Comparison of ENCODE assay signal across 8 cellular contexts in genomic region chr2:191635333-191636234, GRCh38. TPM values are rescaled to one million over a fixed set of nuclear protein-coding genes. Genes with fewer than 3 reads are reported as not detected.
DNase-seq lines count a peak whose midpoint lies in the region; ATAC-seq and TF ChIP-seq lines count a peak whose summit lies in the region.

No MANE protein-coding gene starts in this region.

- H3K9me3 Mint-ChIP-seq in activated CD8-positive, alpha-beta memory T cell treated with anti-CD3 and anti-CD28 coated beads, Interleukin-2, amount 10 ng/mL, durations not matched to agents 7 days and 5 days (ENCODE audit: low read depth) = no peaks in the 10 kb centered on the region
- H3K9me3 Mint-ChIP-seq in nephron progenitor cell = no peaks in the 10 kb centered on the region

- intact Hi-C loops in gastrocnemius medialis (cut with DNase I; ENCODE audit: low total_unique reads) = no loop called here

- peak overlapping the region; percentile 86 for H3K9ac ChIP-seq in smooth muscle cell (ENCODE audit: low read depth)

- CTCF ChIA-PET in activated CD8-positive, alpha-beta memory T cell treated with anti-CD3 and anti-CD28 coated beads, Interleukin-2, amount 10 ng/mL, durations not matched to agents 7 days and 5 days (lab: Charles Lee) = interaction anchor here (1.1 to 1.3 kb wide), 2 partner anchors 23 to 80 kb away, joined by 3 read pairs; no protein-coding TSS in a partner anchor

- 17% methylated on average over 5 of the region's 5 CpGs for WGBS in smooth muscle cell (ENCODE audit: low lambda C conversion rate)

- peak; percentile 47 for ATAC-seq in activated CD8-positive, alpha-beta memory T cell treated with anti-CD3 and anti-CD28 coated beads, Interleukin-2, amount 10 ng/mL, durations not matched to agents 7 days and 5 days
- ATAC-seq in HG02870 (IDR thresholded peaks at IDR 0.05; ENCODE audit: unreplicated experiment) = peak; percentile 84
- ATAC-seq in gastrocnemius medialis = no peak

- TF ChIP-seq CTCF in smooth muscle cell (IDR thresholded peaks at IDR 0.05; ENCODE audit: borderline replicate concordance, insufficient read depth, poor library complexity, severe bottlenecking) (no peak), nephron progenitor cell (IDR thresholded peaks at IDR 0.05) (no peak), gastrocnemius medialis (IDR thresholded peaks at IDR 0.05 in 4 of 5, conservative IDR thresholded peaks at IDR 0.05 in 1 of 5) (no peak)

- TF ChIP-seq POLR2A in gastrocnemius medialis (IDR thresholded peaks at IDR 0.05) = no peak

- no peak overlapping the region for H2AFZ ChIP-seq in smooth muscle cell (ENCODE audit: low read depth)

- no peak for DNase-seq in activated CD8-positive, alpha-beta memory T cell treated with anti-CD3 and anti-CD28 coated beads, Interleukin-2, amount 10 ng/mL, durations not matched to agents 7 days and 5 days
- DNase-seq in activated CD8-positive, alpha-beta memory T cell treated with anti-CD3 and anti-CD28 coated beads, Interleukin-2, amount 50 U/mL, for 48 hours = no peak
- DNase-seq in SW480 (ENCODE audit: low spot score) = peak; percentile 85
- DNase-seq in smooth muscle cell (lab: John Stamatoyannopoulos, UW; ENCODE audit: unreplicated experiment) = no peak
- no peak for DNase-seq in nephron progenitor cell
- DNase-seq in NCI-H1417 (lab: John Stamatoyannopoulos, UW) = no peak
- no peak for DNase-seq in gastrocnemius medialis

- no peaks in the 10 kb centered on the region for H3K79me2 ChIP-seq in smooth muscle cell (ENCODE audit: low read depth)

- H3K27ac Mint-ChIP-seq in activated CD8-positive, alpha-beta memory T cell treated with anti-CD3 and anti-CD28 coated beads, Interleukin-2, amount 10 ng/mL, durations not matched to agents 7 days and 5 days = no peak overlapping the region
- H3K27ac Mint-ChIP-seq in nephron progenitor cell = no peak overlapping the region

- peaks cover 2% of the 10 kb centered on the region for H3K36me3 Mint-ChIP-seq in activated CD8-positive, alpha-beta memory T cell treated with anti-CD3 and anti-CD28 coated beads, Interleukin-2, amount 10 ng/mL, durations not matched to agents 7 days and 5 days
- H3K36me3 Mint-ChIP-seq in nephron progenitor cell (ENCODE audit: low read depth) = no peaks in the 10 kb centered on the region

- peaks cover 26% of the 10 kb centered on the region for H3K27me3 Mint-ChIP-seq in activated CD8-positive, alpha-beta memory T cell treated with anti-CD3 and anti-CD28 coated beads, Interleukin-2, amount 10 ng/mL, durations not matched to agents 7 days and 5 days
- H3K27me3 Mint-ChIP-seq in nephron progenitor cell (ENCODE audit: low read depth, poor library complexity) = peaks cover 4% of the 10 kb centered on the region

- H3K4me2 ChIP-seq in smooth muscle cell = peak overlapping the region; percentile 76

- peaks cover 47% of the 10 kb centered on the region for H3K4me1 Mint-ChIP-seq in activated CD8-positive, alpha-beta memory T cell treated with anti-CD3 and anti-CD28 coated beads, Interleukin-2, amount 10 ng/mL, durations not matched to agents 7 days and 5 days
- peaks cover 14% of the 10 kb centered on the region for H3K4me1 Mint-ChIP-seq in nephron progenitor cell

- H4K20me1 ChIP-seq in smooth muscle cell (ENCODE audit: low read depth) = no peaks in the 10 kb centered on the region

- H3F3A ChIP-seq in smooth muscle cell (ENCODE audit: low read depth) = peaks cover 18% of the 10 kb centered on the region

- no peaks in the 10 kb centered on the region for H3K9me3 ChIP-seq in smooth muscle cell (replicated peaks; ENCODE audit: low read depth)
- H3K9me3 ChIP-seq in gastrocnemius medialis = no peaks in the 10 kb centered on the region

- H3K27ac ChIP-seq in smooth muscle cell (ENCODE audit: low read depth) (peak overlapping the region; percentile 98), gastrocnemius medialis (no peak overlapping the region)

- H3K4me3 ChIP-seq in smooth muscle cell (no peak overlapping the region), gastrocnemius medialis (no peak overlapping the region)

- H3K36me3 ChIP-seq in smooth muscle cell (ENCODE audit: low read depth) = no peaks in the 10 kb centered on the region
- H3K36me3 ChIP-seq in gastrocnemius medialis = no peaks in the 10 kb centered on the region

- H3K27me3 ChIP-seq in smooth muscle cell (ENCODE audit: low read depth) = no peaks in the 10 kb centered on the region
- no peaks in the 10 kb centered on the region for H3K27me3 ChIP-seq in gastrocnemius medialis

- in situ Hi-C loops in gastrocnemius medialis (cut with MboI; ENCODE audit: low sequenced_read_pairs in 4 of 4) = no loop called here

- H3K4me3 Mint-ChIP-seq in activated CD8-positive, alpha-beta memory T cell treated with anti-CD3 and anti-CD28 coated beads, Interleukin-2, amount 10 ng/mL, durations not matched to agents 7 days and 5 days = no peak overlapping the region
- no peak overlapping the region for H3K4me3 Mint-ChIP-seq in nephron progenitor cell

- peaks cover 29% of the 10 kb centered on the region for H3K4me1 ChIP-seq in smooth muscle cell (ENCODE audit: low read depth)
- H3K4me1 ChIP-seq in gastrocnemius medialis = peaks cover 0 to 7% of the 10 kb centered on the region in 2 donors

RNA-seq across cellular contexts. Expression of gene NABP1, which starts 42.4 kb away (rescaled TPM):
- 10 to 100 TPM; 49.2 to 52.3 TPM for total RNA-seq in activated CD8-positive, alpha-beta memory T cell treated with anti-CD3 and anti-CD28 coated beads, Interleukin-2, amount 10 ng/mL, durations not matched to agents 7 days and 5 days
- total RNA-seq in smooth muscle cell = 38.3 and 44.9 TPM in 2 replicates
- 7.8 and 20.4 TPM in 2 replicates for polyA plus RNA-seq in smooth muscle cell
- total RNA-seq in gastrocnemius medialis = 1 to 10 TPM in 3 of 4 donors, under 1 TPM in 1; 0.63 to 5.5 (median 4.0) TPM

Comparison
In these comparisons a context has a peak if more than half of its experiments do, and no peak if none do; other contexts are left out.
1. ATAC-seq: peak in activated CD8-positive, alpha-beta memory T cell treated with anti-CD3 and anti-CD28 coated beads, Interleukin-2, amount 10 ng/mL, durations not matched to agents 7 days and 5 days (single experiment) and HG02870 (single experiment); none in gastrocnemius medialis (0 of 2).